Comparison of ENCODE assay signal across 8 cellular contexts in genomic region chr18:49813071-49813320, GRCh38. TPM values are rescaled to one million over a fixed set of nuclear protein-coding genes. Genes with fewer than 3 reads are reported as not detected.
DNase-seq lines count a peak whose midpoint lies in the region; ATAC-seq and TF ChIP-seq lines count a peak whose summit lies in the region.

No MANE protein-coding gene starts in this region.

- peaks cover 52% of the 10 kb centered on the region for H3K4me1 Mint-ChIP-seq in activated T-helper 17 cell treated with anti-CD3 and anti-CD28 coated beads, Interleukin-2, amount 50 U/mL, for 72 hours

- peak; percentile 36 for ATAC-seq in GM21825 (IDR thresholded peaks at IDR 0.05; ENCODE audit: unreplicated experiment)
- ATAC-seq in activated T-helper 17 cell treated with anti-CD3 and anti-CD28 coated beads, Interleukin-2, amount 50 U/mL, for 72 hours (replicated peaks): peak; percentile 1

- peak overlapping the region; percentile 96 for H3K4me3 Mint-ChIP-seq in activated T-helper 17 cell treated with anti-CD3 and anti-CD28 coated beads, Interleukin-2, amount 50 U/mL, for 72 hours

- H3K4me2 ChIP-seq in osteoblast (ENCODE audit: insufficient read depth, low read length): peak overlapping the region; percentile 82

- DNase-seq in SIG-M5 treated with dmso at 0.1 percent for 504 hours (lab: John Stamatoyannopoulos, UW; ENCODE audit: unreplicated experiment) (peak; percentile 43), SIG-M5 (lab: John Stamatoyannopoulos, UW) (no peak), LNCaP clone FGC (ENCODE audit: low read depth) (no peak), glomerular visceral epithelial cell (ENCODE audit: extremely low spot score) (peak; percentile 32), osteoblast (ENCODE audit: insufficient read length, low spot score, missing footprints) (peak; percentile 81), NCI-H2029 treated with DMSO at 0.1 percent for 48 hours (lab: John Stamatoyannopoulos, UW) (no peak)

- H2AFZ ChIP-seq in osteoblast (ENCODE audit: low read length): peak overlapping the region; percentile 91

- H3K4me3 ChIP-seq in LNCaP clone FGC (ENCODE audit: low read depth, low read length) (peak overlapping the region; percentile 83), osteoblast (ENCODE audit: insufficient read depth, low read length) (peak overlapping the region; percentile 98)

- H3K36me3 Mint-ChIP-seq in activated T-helper 17 cell treated with anti-CD3 and anti-CD28 coated beads, Interleukin-2, amount 50 U/mL, for 72 hours (ENCODE audit: low read depth): peaks cover 29% of the 10 kb centered on the region

- H3K36me3 ChIP-seq in osteoblast (ENCODE audit: insufficient read depth, low read length): no peaks in the 10 kb centered on the region

- TF ChIP-seq CTCF in LNCaP clone FGC (IDR thresholded peaks at IDR 0.05; ENCODE audit: control insufficient read depth, extremely low read depth, insufficient read depth) (no peak), osteoblast (IDR thresholded peaks at IDR 0.05; ENCODE audit: extremely low read depth, low read depth, low read length) (no peak)

- peaks cover 21% of the 10 kb centered on the region for H3K4me1 ChIP-seq in osteoblast (ENCODE audit: insufficient read depth, low read length)

- peaks cover 67% of the 10 kb centered on the region for H3K79me2 ChIP-seq in osteoblast (ENCODE audit: insufficient read depth, low read length)

- no peaks in the 10 kb centered on the region for H3K9me3 ChIP-seq in osteoblast (ENCODE audit: low read depth, low read length)

- H3K9me3 Mint-ChIP-seq in activated T-helper 17 cell treated with anti-CD3 and anti-CD28 coated beads, Interleukin-2, amount 50 U/mL, for 72 hours: peaks cover 5% of the 10 kb centered on the region

- no peaks in the 10 kb centered on the region for H3K27me3 ChIP-seq in osteoblast (ENCODE audit: insufficient read depth, low read length)

- H4K20me1 ChIP-seq in osteoblast (ENCODE audit: insufficient read depth, low read length): no peaks in the 10 kb centered on the region

- H3K27me3 Mint-ChIP-seq in activated T-helper 17 cell treated with anti-CD3 and anti-CD28 coated beads, Interleukin-2, amount 50 U/mL, for 72 hours: no peaks in the 10 kb centered on the region

- peak overlapping the region; percentile 98 for H3K27ac Mint-ChIP-seq in activated T-helper 17 cell treated with anti-CD3 and anti-CD28 coated beads, Interleukin-2, amount 50 U/mL, for 72 hours

- H3K27ac ChIP-seq in osteoblast (ENCODE audit: low read depth, low read length): peak overlapping the region; percentile 87

RNA-seq across cellular contexts. Expression of gene ACAA2, which starts 0.3 kb away (rescaled TPM):
- 10 to 100 TPM; 73.7 to 94.7 TPM for total RNA-seq in activated T-helper 17 cell treated with anti-CD3 and anti-CD28 coated beads, Interleukin-2, amount 50 U/mL, for 72 hours
- 52.8 and 60.7 TPM in 2 replicates for total RNA-seq in osteoblast

Comparison
In these comparisons a context has a peak if more than half of its experiments do, and no peak if none do; other contexts are left out.
1. DNase-seq: peak in SIG-M5 treated with dmso at 0.1 percent for 504 hours (single experiment), glomerular visceral epithelial cell (single experiment) and osteoblast (single experiment); none in SIG-M5 (single experiment), LNCaP clone FGC (single experiment) and NCI-H2029 treated with DMSO at 0.1 percent for 48 hours (single experiment).